ENCODE assay signal across 9 cellular contexts in the genomic region with DNA sequence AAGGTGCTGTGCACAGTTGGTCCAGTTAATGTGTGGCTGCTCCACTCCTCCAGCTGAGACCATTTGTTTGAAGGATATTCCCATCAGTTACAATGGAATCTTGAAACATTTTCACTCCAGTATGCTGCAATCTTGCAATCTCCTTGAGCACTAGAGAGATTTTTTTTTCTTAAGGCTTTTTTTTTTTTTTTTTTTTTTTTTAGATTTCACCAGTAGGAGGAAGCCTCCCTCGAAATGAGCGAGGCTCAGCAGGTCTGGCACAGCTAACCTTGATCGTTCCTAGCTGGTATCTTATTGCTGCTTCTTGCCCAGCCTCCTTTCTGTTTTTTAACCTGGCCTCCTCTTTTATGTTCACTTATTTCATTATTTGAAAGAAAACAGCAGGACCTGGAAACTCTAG. TPM values are rescaled to one million over a fixed set of nuclear protein-coding genes. Genes with fewer than 3 reads are reported as not detected.
DNase-seq lines count a peak whose midpoint lies in the region; ATAC-seq and TF ChIP-seq lines count a peak whose summit lies in the region.
"Had no signal": no experiment of that assay in that cellular context is flagged by ENCODE, and none has a peak within 500 bp of the region (broad histone marks: within the 10 kb centered on the region; RNA-seq: fewer than 3 reads in every experiment).

No MANE protein-coding gene starts in this region.

- no peak overlapping the region for H3K4me3 ChIP-seq in SJSA1
- no peak overlapping the region for H3K4me3 ChIP-seq in fibroblast of the aortic adventitia (ENCODE audit: low read depth, low read length)
- no peak overlapping the region for H3K4me3 ChIP-seq in upper lobe of right lung

- intact Hi-C loops in left cardiac atrium (cut with DNase I) (no loop called here), cardiac septum (cut with DNase I) (no loop called here), upper lobe of right lung (cut with DNase I) (no loop called here)

- H3K27ac ChIP-seq in SJSA1 (0 out of 2 replicates have a peak overlapping the region, but pooled peaks have one; percentile 30), upper lobe of right lung (no peak overlapping the region)

- ATAC-seq in left cardiac atrium, result peak; percentile 34 to 38
- peak; percentile 36 for ATAC-seq in upper lobe of right lung

- TF ChIP-seq CTCF in fibroblast of the aortic adventitia (IDR thresholded peaks at IDR 0.05; ENCODE audit: insufficient read depth, low read length), result peak; percentile 9
- no peak for TF ChIP-seq CTCF in upper lobe of right lung (IDR thresholded peaks at IDR 0.05)

- H3K9me3 ChIP-seq in SJSA1 (replicated peaks) (no peaks in the 10 kb centered on the region), upper lobe of right lung (no peaks in the 10 kb centered on the region)

- H3K27me3 ChIP-seq in SJSA1 (replicated peaks), result no peaks in the 10 kb centered on the region
- H3K27me3 ChIP-seq in upper lobe of right lung, result no peaks in the 10 kb centered on the region

- H3K4me1 ChIP-seq in SJSA1 (replicated peaks), result peaks cover 11% of the 10 kb centered on the region
- H3K4me1 ChIP-seq in upper lobe of right lung, result peaks cover 12% of the 10 kb centered on the region

- H3K36me3 ChIP-seq in SJSA1 (no peaks in the 10 kb centered on the region), upper lobe of right lung (no peaks in the 10 kb centered on the region)

- DNase-seq in left cardiac atrium (no peak), cardiac septum (ENCODE audit: low spot score) (no peak), SJSA1 (ENCODE audit: low read depth in 1 of 2, low spot score in 2 of 2) (no peak), fibroblast of the aortic adventitia (ENCODE audit: low read depth) (peak; percentile 70), upper lobe of right lung (no peak), mucosa of gallbladder (ENCODE audit: low spot score) (no peak), 8988T (no peak)
- DNase-seq in stimulated activated CD4-positive, alpha-beta T cell treated with anti-CD3 and anti-CD28 coated beads, Interleukin-4, amount 100 ng/mL, for 4 hours, result no peak
- DNase-seq: NCI-H2107 had no signal

RNA-seq across cellular contexts. Expression of a gene that starts 48.1 kb away (rescaled TPM):
- 1 to 10 TPM; 6.6 to 6.9 TPM for total RNA-seq in left cardiac atrium
- 4.7 TPM for total RNA-seq in cardiac septum
- 20.9 and 21.7 TPM in 2 replicates for total RNA-seq in SJSA1 (2014; rRNA removed; shearing (Covaris generic))
- total RNA-seq in fibroblast of the aortic adventitia (ENCODE audit: low replicate concordance), result 24.8 and 49.5 TPM in 2 replicates
- total RNA-seq in upper lobe of right lung, result 17.9 TPM
- 14.5 TPM for total RNA-seq in mucosa of gallbladder
